Comparison of ENCODE assay signal across 1 cellular context in genomic region chr16:50395763-50396710, GRCh38.
TF ChIP-seq lines count a peak whose summit lies in the region.

No MANE protein-coding gene starts in this region.

TF ChIP-seq in K562, 482 proteins besides CTCF, POLR2A, EP300 and RAD21 (continued from another document and continues in another):
- TF ChIP-seq GATA2 (CRISPR knock-in tag; IDR thresholded peaks at IDR 0.05) (peak; percentile 55), JUND (IDR thresholded peaks at IDR 0.05; ENCODE audit: borderline replicate concordance, low read depth, low read length) (peak; percentile 55), JUND (tag; IDR thresholded peaks at IDR 0.05; ENCODE audit: borderline replicate concordance, low read depth, low read length) (no peak), KLF16 (IDR thresholded peaks at IDR 0.05) (peak; percentile 86), RCOR1 (IDR thresholded peaks at IDR 0.05; ENCODE audit: borderline replicate concordance in 1 of 2, low read depth in 2 of 2, low read length in 2 of 2) (peak in 1 of 2 experiments; percentile 49; a peak in 2 of 4 replicates), ATF7 (IDR thresholded peaks at IDR 0.05) (peak; percentile 57; the same call in 1 of the 2 replicates), ZNF830 (CRISPR knock-in tag; IDR thresholded peaks at IDR 0.05) (no peak), TEAD4 (IDR thresholded peaks at IDR 0.05; ENCODE audit: low read length) (peak; percentile 75; the same call in 1 of the 2 replicates), TEAD4 (CRISPR knock-in tag; IDR thresholded peaks at IDR 0.05; ENCODE audit: borderline replicate concordance) (no peak), GABPA (tag; conservative IDR thresholded peaks at IDR 0.05; ENCODE audit: low read depth) (peak; percentile 90), GABPB1 (CRISPR knock-in tag; IDR thresholded peaks at IDR 0.05) (peak; percentile 52; the same call in 1 of the 2 replicates), ZKSCAN1 (IDR thresholded peaks at IDR 0.05; ENCODE audit: low read depth, low read length) (no peak), BCLAF1 (IDR thresholded peaks at IDR 0.05; ENCODE audit: borderline replicate concordance in 1 of 2, control insufficient read depth in 1 of 2, low read depth in 2 of 2, low read length in 1 of 2) (no peak), RNF2 (IDR thresholded peaks at IDR 0.05) (no peak), DPF2 (IDR thresholded peaks at IDR 0.05) (peak; percentile 38; the same call in 1 of the 2 replicates), KAT7 (CRISPR knock-in tag; IDR thresholded peaks at IDR 0.05; ENCODE audit: borderline replicate concordance) (no peak), NCOR1 (IDR thresholded peaks at IDR 0.05) (0 out of 2 replicates have a peak, but pooled peaks have one; percentile 28), FOXM1 (IDR thresholded peaks at IDR 0.05; ENCODE audit: low read depth) (0 out of 2 replicates have a peak, but pooled peaks have one; percentile 16), FOXM1 (CRISPR knock-in tag; IDR thresholded peaks at IDR 0.05; ENCODE audit: low read depth) (no peak), CREB1 (IDR thresholded peaks at IDR 0.05) (no peak), CREB1 (CRISPR knock-in tag; IDR thresholded peaks at IDR 0.05) (peak; percentile 21; the same call in 1 of the 2 replicates), PHF8 (IDR thresholded peaks at IDR 0.05; ENCODE audit: borderline replicate concordance, low read length) (no peak), MGA (IDR thresholded peaks at IDR 0.05) (0 out of 2 replicates have a peak, but pooled peaks have one; percentile 19), ZEB2 (IDR thresholded peaks at IDR 0.05) (no peak), TCF3 (CRISPR knock-in tag; IDR thresholded peaks at IDR 0.05) (peak; percentile 22; the same call in 1 of the 2 replicates), ZBTB40 (IDR thresholded peaks at IDR 0.05) (peak; percentile 69), ZBTB40 (CRISPR knock-in tag; IDR thresholded peaks at IDR 0.05) (no peak), SP1 (CRISPR knock-in tag; IDR thresholded peaks at IDR 0.05) (no peak), SOX6 (IDR thresholded peaks at IDR 0.05) (0 out of 2 replicates have a peak, but pooled peaks have one; percentile 49), ATF1 (CRISPR knock-in tag; IDR thresholded peaks at IDR 0.05) (no peak), ATF1 (tag; IDR thresholded peaks at IDR 0.05) (peak; percentile 26; the same call in 1 of the 2 replicates), L3MBTL2 (IDR thresholded peaks at IDR 0.05) (peak; percentile 32), LEF1 (IDR thresholded peaks at IDR 0.05) (0 out of 2 replicates have a peak, but pooled peaks have one; percentile 20)
